18 cellular contexts compared by ENCODE assay signal in the genomic region with DNA sequence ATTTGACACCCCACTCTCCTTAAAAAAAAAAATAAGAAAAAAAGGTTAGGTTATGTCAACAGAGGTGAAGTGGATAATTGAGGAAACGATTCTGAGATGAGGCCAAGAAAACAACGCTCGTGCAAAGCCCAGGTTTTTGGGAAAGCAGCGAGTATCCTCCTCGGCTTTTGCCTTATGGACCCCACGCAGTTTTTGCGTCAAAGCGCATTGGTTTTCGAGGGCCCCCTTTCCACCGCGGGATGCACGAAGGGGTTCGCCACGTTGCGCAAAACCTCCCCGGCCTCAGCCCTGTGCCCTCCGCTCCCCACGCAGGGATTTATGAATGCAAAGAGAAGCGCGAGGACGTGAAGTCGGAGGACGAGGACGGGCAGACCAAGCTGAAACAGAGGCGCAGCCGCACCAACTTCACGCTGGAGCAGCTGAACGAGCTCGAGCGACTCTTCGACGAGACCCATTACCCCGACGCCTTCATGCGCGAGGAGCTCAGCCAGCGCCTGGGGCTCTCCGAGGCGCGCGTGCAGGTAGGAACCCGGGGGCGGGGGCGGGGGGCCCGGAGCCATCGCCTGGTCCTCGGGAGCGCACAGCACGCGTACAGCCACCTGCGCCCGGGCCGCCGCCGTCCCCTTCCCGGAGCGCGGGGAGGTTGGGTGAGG. TPM values are rescaled to one million over a fixed set of nuclear protein-coding genes. Genes with fewer than 3 reads are reported as not detected.
DNase-seq lines count a peak whose midpoint lies in the region; ATAC-seq and TF ChIP-seq lines count a peak whose summit lies in the region.
"Had no signal": no experiment of that assay in that cellular context is flagged by ENCODE, and none has a peak within 500 bp of the region (broad histone marks: within the 10 kb centered on the region; RNA-seq: fewer than 3 reads in every experiment).

No MANE protein-coding gene starts in this region.

- ATAC-seq in HG02759 (IDR thresholded peaks at IDR 0.05; ENCODE audit: unreplicated experiment), result no peak

- DNase-seq in D341Med (ENCODE audit: low spot score), result peak; percentile 37
- no peak for DNase-seq in HFFc6
- DNase-seq in retina, result peak; percentile 36
- DNase-seq in amygdala (lab: John Stamatoyannopoulos, UW), result no peak
- DNase-seq in GM10248 (ENCODE audit: extremely low spot score), result no peak
- no peak for DNase-seq in NCI-H774 (lab: John Stamatoyannopoulos, UW)
- DNase-seq: CD8-positive, alpha-beta memory T cell; GOT3; NCI-H187; NCI-H226; NCI-H526 treated with DMSO at 0.1 percent for 48 hours; PC-9 had no signal

- peaks cover 40% of the 10 kb centered on the region for H3K4me1 Mint-ChIP-seq in HFFc6 (ENCODE audit: low read depth)

- no peak overlapping the region for H3K9ac ChIP-seq in iPS-15b (ENCODE audit: low read depth, low read length)
- H3K9ac ChIP-seq: BLaER1 had no signal

- H3K27me3 ChIP-seq in iPS-15b (ENCODE audit: control insufficient read depth, insufficient read depth, low read length), result peaks cover 94% of the 10 kb centered on the region
- H3K27me3 ChIP-seq: SJSA1 had no signal

- peak overlapping the region; percentile 87 for H3K27ac Mint-ChIP-seq in HFFc6
- H3K27ac Mint-ChIP-seq: CD8-positive, alpha-beta memory T cell had no signal

- POLR2A ChIA-PET in GM10248 (lab: Yijun Ruan, JAX), result no interaction called here

- peak overlapping the region; percentile 37 for H3K4me3 ChIP-seq in iPS-15b (ENCODE audit: low read depth, low read length)
- H3K4me3 ChIP-seq: BLaER1, PC-9, SJSA1 had no signal

- 0 out of 2 replicates have a peak, but pooled peaks cover 4% of the 10 kb centered on the region for H3K9me3 Mint-ChIP-seq in HFFc6

- CTCF ChIA-PET in GM10248 (lab: Yijun Ruan, JAX), result no interaction called here

- H3K4me3 Mint-ChIP-seq in HFFc6, result peak overlapping the region; percentile 96
- H3K4me3 Mint-ChIP-seq: CD8-positive, alpha-beta memory T cell had no signal

- no peaks in the 10 kb centered on the region for H3K9me3 ChIP-seq in iPS-15b (ENCODE audit: control insufficient read depth, insufficient read depth, low read length)

- peaks cover 20% of the 10 kb centered on the region for H3K27me3 Mint-ChIP-seq in HFFc6 (ENCODE audit: insufficient read depth)

- peaks cover 69% of the 10 kb centered on the region for H3K36me3 Mint-ChIP-seq in HFFc6 (ENCODE audit: low read depth)
- H3K36me3 Mint-ChIP-seq: CD8-positive, alpha-beta memory T cell had no signal

- TF ChIP-seq CTCF in HFFc6 (IDR thresholded peaks at IDR 0.05), result no peak
- TF ChIP-seq CTCF in GM10248 (IDR thresholded peaks at IDR 0.05; ENCODE audit: control extremely low read depth, extremely low read depth, low read depth, missing control alignments), result no peak

- H3K4me1 ChIP-seq in iPS-15b (ENCODE audit: control insufficient read depth, insufficient read depth, low read length), result peaks cover 15% of the 10 kb centered on the region
- H3K4me1 ChIP-seq: BLaER1, SJSA1 had no signal

- H3K36me3 ChIP-seq in iPS-15b (ENCODE audit: control insufficient read depth, insufficient read depth, low read length), result no peaks in the 10 kb centered on the region
- H3K36me3 ChIP-seq: BLaER1, SJSA1 had no signal

RNA-seq across cellular contexts. Expression of gene SHOX, which starts 3.8 kb away (rescaled TPM):
- total RNA-seq in HFFc6 (2021; fragmentation: NEBNext Ultra II Directional; extraction: Animal tissue kit (Norgen Biotek cat#: 25700)), result 10 to 100 TPM; 27.1 to 41.8 (median 28.6) TPM
- total RNA-seq: A172; CD8-positive, alpha-beta memory T cell; LHCN-M2; PC-9; SJSA1 had no signal

Comparison
In these comparisons a context has a peak if more than half of its experiments do, and no peak if none do; other contexts are left out.
1. DNase-seq: peak in D341Med (single experiment) and retina (single experiment); none in HFFc6 (single experiment), amygdala (0 of 56), GM10248 (single experiment) and NCI-H774 (single experiment).